In the genomic region with DNA sequence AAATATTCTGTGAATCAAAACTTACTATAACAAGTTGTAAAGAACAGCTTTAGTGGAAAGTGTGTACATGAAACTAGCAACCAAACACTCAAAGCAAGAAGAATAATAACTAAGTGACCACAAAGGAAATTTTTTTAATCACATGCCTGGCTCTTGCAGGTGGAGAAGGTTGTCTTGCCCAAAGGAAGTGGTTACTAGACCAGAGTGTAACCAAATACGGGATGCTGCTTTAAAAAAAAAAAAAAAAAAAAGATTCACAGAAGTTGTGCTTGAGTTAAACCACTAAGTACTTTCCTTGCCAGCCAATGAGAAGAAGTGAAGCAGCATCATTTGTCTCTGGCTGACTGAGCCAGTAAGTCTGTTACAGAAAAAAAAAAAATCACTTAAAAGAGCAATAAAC, we compare ENCODE assay signal across 9 cellular contexts. TPM values are rescaled to one million over a fixed set of nuclear protein-coding genes. Genes with fewer than 3 reads are reported as not detected.
DNase-seq lines count a peak whose midpoint lies in the region; ATAC-seq, FAIRE-seq and TF ChIP-seq lines count a peak whose summit lies in the region.
"Had no signal": no experiment of that assay in that cellular context is flagged by ENCODE, and none has a peak within 500 bp of the region (broad histone marks: within the 10 kb centered on the region; RNA-seq: fewer than 3 reads in every experiment).

No MANE protein-coding gene starts in this region.

- no peaks in the 10 kb centered on the region for H4K20me1 ChIP-seq in GM12878 (ENCODE audit: control insufficient read depth, insufficient read depth)

- in situ Hi-C loops in GM12878 (cut with MboI): no loop called here

- FAIRE-seq in GM12878 (lab: Jason Lieb, UNC): peak; percentile 99
- FAIRE-seq: colon had no signal

- peak overlapping the region; percentile 40; the same call in 1 of the 2 replicates for H3K27ac ChIP-seq in GM12878 (ENCODE audit: control insufficient read depth, insufficient read depth)

- TF ChIP-seq CTCF in GM12878 (IDR thresholded peaks at IDR 0.05 in 2 of 3, conservative IDR thresholded peaks at IDR 0.05 in 1 of 3; ENCODE audit: control insufficient read depth in 2 of 3, extremely low read depth in 1 of 3, insufficient read depth in 1 of 3, low read depth in 3 of 3, low read length in 3 of 3): no peak

- H3K9me3 ChIP-seq in GM12878 (replicated peaks; ENCODE audit: control insufficient read depth, insufficient read depth, low read length): no peaks in the 10 kb centered on the region

- H3K4me1 ChIP-seq in GM12878 (ENCODE audit: control insufficient read depth, insufficient read depth, low read length): peaks cover 16% of the 10 kb centered on the region; the same call in 1 of the 2 replicates

- BruUV-seq in GM12878 (replicated peaks; lab: Mats Ljungman, UMichigan): no TSS peak

- H3K4me2 ChIP-seq in GM12878 (ENCODE audit: control insufficient read depth, insufficient read depth): peak overlapping the region; percentile 56; the same call in 1 of the 2 replicates

- POLR2A ChIA-PET in GM12878 (lab: Charles Lee): interaction anchor here (0.6 to 6.4 kb wide), 18 partner anchors 9 to 490 kb away, joined by 3 to 130 read pairs (median 4); partner anchors contain the start of genes HLA-DQA1, HLA-DQB1, HLA-DRA and HLA-DRB1

- RAD21 ChIA-PET in GM12878 (lab: Charles Lee; ENCODE audit: unreplicated experiment): interaction anchor here (0.6 to 2.1 kb wide), 17 partner anchors 12 to 1987 kb away, joined by 3 to 19 read pairs (median 4); partner anchors contain the start of genes HLA-DQA1 and HLA-DQB1

- H3K36me3 ChIP-seq in GM12878 (ENCODE audit: control insufficient read depth in 2 of 2, insufficient read depth in 2 of 2, low read length in 1 of 2): no peaks in the 10 kb centered on the region

- intact Hi-C loops in GM12878 (cut with micrococcal nuclease; ENCODE audit: unreplicated experiment): loop anchor here (2.0 kb wide), 1 partner anchor 17 kb away; no protein-coding TSS in a partner anchor

- H3K27me3 ChIP-seq in GM12878 (replicated peaks in 1 of 2; ENCODE audit: control insufficient read depth in 2 of 2, insufficient read depth in 2 of 2, low read length in 1 of 2): no peaks in the 10 kb centered on the region

- H2AFZ ChIP-seq in GM12878 (ENCODE audit: control insufficient read depth, low read depth, low read length): no peak overlapping the region

- CTCF ChIA-PET in GM12878 (lab: Yijun Ruan, JAX): interaction anchor here (1.0 to 3.2 kb wide), 8 partner anchors 15 to 272 kb away, joined by 3 to 16 read pairs (median 6); partner anchors contain the start of genes HLA-DQB1 and HLA-DRA

- H3K4me3 ChIP-seq in GM12878: no peak overlapping the region

- ATAC-seq in GM19463 (IDR thresholded peaks at IDR 0.05; ENCODE audit: unreplicated experiment) (peak; percentile 72), HG03460 (IDR thresholded peaks at IDR 0.05; ENCODE audit: unreplicated experiment) (peak; percentile 67), GM12878 (peak; percentile 89)

- H3K9ac ChIP-seq in GM12878 (ENCODE audit: control insufficient read depth, insufficient read depth, low read length): no peak overlapping the region

- WGBS in GM12878 (ENCODE audit: insufficient coverage, insufficient replicate concordance, low lambda C conversion rate, missing lambda C conversion rate): no CpG with 5 or more reads among the region's 1 CpG

- DNase-seq in EH (ENCODE audit: low read depth) (peak; percentile 8), GM12878 (ENCODE audit: low read depth, low spot score) (peak; percentile 95), HUDEP-2 (lab: John Stamatoyannopoulos, UW; ENCODE audit: unreplicated experiment in 76 of 76) (no peak), iPS-NIHi11 (ENCODE audit: low spot score) (no peak), ureter (ENCODE audit: low spot score) (no peak)
- DNase-seq in activated effector memory CD4-positive, alpha-beta T cell treated with anti-CD3 and anti-CD28 coated beads, Interleukin-2, amount 50 U/mL, for 16 hours: no peak

- SMC1A ChIA-PET in GM12878 (lab: Charles Lee; ENCODE audit: uncharacterized antibody, unreplicated experiment): interaction anchor here (0.8 to 8.6 kb wide), 7 partner anchors 13 to 267 kb away, joined by 3 to 154 read pairs (median 11); partner anchors contain the start of genes HLA-DMA and HLA-DQB1

- H3K79me2 ChIP-seq in GM12878 (ENCODE audit: control insufficient read depth, insufficient read depth, low read length): 0 out of 2 replicates have a peak, but pooled peaks cover 2% of the 10 kb centered on the region

- TF ChIP-seq POLR2A in GM12878 (IDR thresholded peaks at IDR 0.05; ENCODE audit: low read depth, low read length): no peak

- TF ChIP-seq RAD21 in GM12878 (IDR thresholded peaks at IDR 0.05; ENCODE audit: insufficient read depth, low read depth, low read length): no peak

- TF ChIP-seq EP300 in GM12878 (IDR thresholded peaks at IDR 0.05; ENCODE audit: borderline replicate concordance in 1 of 2, control insufficient read depth in 1 of 2, low read depth in 2 of 2, low read length in 2 of 2): peak; percentile 74 to 99; a peak in 3 of 4 replicates

RNA-seq across cellular contexts. Expression of gene HLA-DQB1, which starts 19.1 kb away (rescaled TPM):
- total RNA-seq in GM12878 (2013; cell fraction: nucleolus; rRNA removed): 33.4 and 35.5 TPM in 2 replicates
- total RNA-seq in GM12878 (2014; rRNA removed): 127 and 148 TPM in 2 replicates
- 70.6 and 77.7 TPM in 2 replicates for total RNA-seq in GM12878 (2014; rRNA removed; fragmentation: Illumina TruSeq; extraction: Trizol)
- 119 and 121 TPM in 2 replicates for total RNA-seq in GM12878 (2021)
- 59.9 TPM for polyA plus RNA-seq in GM12878 (2011; ENCODE audit: low read depth)
- 253 and 403 TPM in 2 replicates for polyA plus RNA-seq in GM12878 (2011; rRNA removed)
- 441 and 443 TPM in 2 replicates for polyA plus RNA-seq in GM12878 (2011; cell fraction: cytosol; rRNA removed)
- polyA plus RNA-seq in GM12878 (2011; cell fraction: nucleus; rRNA removed): 161 and 278 TPM in 2 replicates
- polyA plus RNA-seq in GM12878 (2012): 229 and 247 TPM in 2 replicates
- polyA plus RNA-seq in GM12878 (2014; fragmentation: Illumina TruSeq; extraction: Trizol): 46.4 and 73.9 TPM in 2 replicates
- 10 to 100 TPM; 38.1 to 66.1 TPM for polyA plus RNA-seq in GM12878 (2014; fragmentation: Nextera tagmentation; extraction: Ambion mirVana)
- polyA plus RNA-seq in GM12878 (2014; rRNA removed): 106 and 112 TPM in 2 replicates
- polyA plus RNA-seq in GM12878 (2016; fragmentation: Nextera tagmentation; extraction: Ambion mirVana): 10 to 100 TPM; 85.5 to 97.3 TPM
- polyA minus RNA-seq in GM12878 (2011; rRNA and poly(A)+ RNA removed): 133 and 245 TPM in 2 replicates
- polyA minus RNA-seq in GM12878 (2011; cell fraction: cytosol; rRNA and poly(A)+ RNA removed): 80.3 and 81.3 TPM in 2 replicates
- 64.9 and 68.1 TPM in 2 replicates for polyA minus RNA-seq in GM12878 (2011; cell fraction: nucleus; rRNA and poly(A)+ RNA removed)
- total RNA-seq in ureter: 6.3 TPM

RNA-seq across cellular contexts. Expression of gene HLA-DQA1, which starts 48.4 kb away (rescaled TPM):
- 554 and 568 TPM in 2 replicates for total RNA-seq in GM12878 (2013; cell fraction: nucleolus; rRNA removed)
- total RNA-seq in GM12878 (2014; rRNA removed): 395 and 433 TPM in 2 replicates
- total RNA-seq in GM12878 (2014; rRNA removed; fragmentation: Illumina TruSeq; extraction: Trizol): 498 and 529 TPM in 2 replicates
- total RNA-seq in GM12878 (2021): 664 and 712 TPM in 2 replicates
- polyA plus RNA-seq in GM12878 (2011; ENCODE audit: low read depth): 695 TPM
- polyA plus RNA-seq in GM12878 (2011; rRNA removed): 1,353 and 1,769 TPM in 2 replicates
- 1,120 and 1,165 TPM in 2 replicates for polyA plus RNA-seq in GM12878 (2011; cell fraction: cytosol; rRNA removed)
- 377 and 747 TPM in 2 replicates for polyA plus RNA-seq in GM12878 (2011; cell fraction: nucleus; rRNA removed)
- polyA plus RNA-seq in GM12878 (2012): 836 and 943 TPM in 2 replicates
- 792 and 799 TPM in 2 replicates for polyA plus RNA-seq in GM12878 (2014; fragmentation: Illumina TruSeq; extraction: Trizol)
- 100 to 1,000 TPM; 327 to 423 TPM for polyA plus RNA-seq in GM12878 (2014; fragmentation: Nextera tagmentation; extraction: Ambion mirVana)
- polyA plus RNA-seq in GM12878 (2014; rRNA removed): 515 and 552 TPM in 2 replicates
- polyA plus RNA-seq in GM12878 (2016; fragmentation: Nextera tagmentation; extraction: Ambion mirVana): 100 to 1,000 TPM; 289 to 291 TPM
- polyA minus RNA-seq in GM12878 (2011; rRNA and poly(A)+ RNA removed): 1,376 and 1,606 TPM in 2 replicates
- 271 and 297 TPM in 2 replicates for polyA minus RNA-seq in GM12878 (2011; cell fraction: cytosol; rRNA and poly(A)+ RNA removed)
- 136 and 138 TPM in 2 replicates for polyA minus RNA-seq in GM12878 (2011; cell fraction: nucleus; rRNA and poly(A)+ RNA removed)
- total RNA-seq in ureter: 30.1 TPM

RNA-seq across cellular contexts. Expression of gene HLA-DQA2, which starts 55.6 kb away (rescaled TPM):
- total RNA-seq in GM12878 (2013; cell fraction: nucleolus; rRNA removed): 4.1 and 4.9 TPM in 2 replicates
- total RNA-seq in GM12878 (2014; rRNA removed) (12.3 and 14.1 TPM in 2 replicates), GM12878 (2014; rRNA removed; fragmentation: Illumina TruSeq; extraction: Trizol) (14.3 and 15.4 TPM in 2 replicates), GM12878 (2021) (24.2 and 26.5 TPM in 2 replicates), ureter (5.7 TPM)
- polyA plus RNA-seq in GM12878 (2011; ENCODE audit: low read depth): 0.70 TPM
- polyA plus RNA-seq in GM12878 (2011; rRNA removed) (22.5 and 25.2 TPM in 2 replicates), GM12878 (2014; fragmentation: Illumina TruSeq; extraction: Trizol) (8.9 and 9.1 TPM in 2 replicates), GM12878 (2014; fragmentation: Nextera tagmentation; extraction: Ambion mirVana) (10 to 100 TPM; 17.2 to 21.8 TPM), GM12878 (2014; rRNA removed) (19.9 and 26.4 TPM in 2 replicates), GM12878 (2016; fragmentation: Nextera tagmentation; extraction: Ambion mirVana) (10 to 100 TPM; 11.8 to 12.5 TPM)
- 28.9 and 30.3 TPM in 2 replicates for polyA plus RNA-seq in GM12878 (2011; cell fraction: cytosol; rRNA removed)
- polyA plus RNA-seq in GM12878 (2011; cell fraction: nucleus; rRNA removed): 7.4 and 18.0 TPM in 2 replicates
- polyA plus RNA-seq in GM12878 (2012): 13.1 and 21.9 TPM in 2 replicates
- 15.4 and 17.5 TPM in 2 replicates for polyA minus RNA-seq in GM12878 (2011; rRNA and poly(A)+ RNA removed)
- polyA minus RNA-seq in GM12878 (2011; cell fraction: cytosol; rRNA and poly(A)+ RNA removed): 5.9 and 8.9 TPM in 2 replicates
- polyA minus RNA-seq in GM12878 (2011; cell fraction: nucleus; rRNA and poly(A)+ RNA removed): 2.7 and 2.9 TPM in 2 replicates

Comparison
In these comparisons a context has a peak if more than half of its experiments do, and no peak if none do; other contexts are left out.
1. DNase-seq: peak in EH (single experiment) and GM12878 (single experiment); none in HUDEP-2 (0 of 76), activated effector memory CD4-positive, alpha-beta T cell treated with anti-CD3 and anti-CD28 coated beads, Interleukin-2, amount 50 U/mL, for 16 hours (single experiment), iPS-NIHi11 (single experiment) and ureter (single experiment).
2. RNA of gene HLA-DQA1, which starts 48.4 kb away (total RNA-seq): 395 to 712 TPM in GM12878; 30.1 TPM in ureter (single experiment); every median in the first group is over 10 times any median in the second.
3. Peak in every context shown above with its lines, with median percentiles within 50 percentile points of each other: ATAC-seq.